9 cellular contexts compared by ENCODE assay signal in genomic region chr11:68870470-68870869, GRCh38. TPM values are rescaled to one million over a fixed set of nuclear protein-coding genes. Genes with fewer than 3 reads are reported as not detected.
DNase-seq lines count a peak whose midpoint lies in the region; ATAC-seq and TF ChIP-seq lines count a peak whose summit lies in the region.
"Had no signal": no experiment of that assay in that cellular context is flagged by ENCODE, and none has a peak within 500 bp of the region (broad histone marks: within the 10 kb centered on the region; RNA-seq: fewer than 3 reads in every experiment).

No MANE protein-coding gene starts in this region.

- H3K4me1 ChIP-seq in mesenchymal stem cell (ENCODE audit: control insufficient read depth, insufficient read depth, low read depth, low read length) (no peaks in the 10 kb centered on the region), uterus (no peaks in the 10 kb centered on the region)

- H3K9ac ChIP-seq in mesenchymal stem cell (ENCODE audit: low read length): peak overlapping the region; percentile 83

- no peak overlapping the region for H3K4me2 ChIP-seq in mesenchymal stem cell (ENCODE audit: low read length, poor library complexity, severe bottlenecking)

- H3K23ac ChIP-seq in mesenchymal stem cell (ENCODE audit: low read length in 2 of 2): no peak overlapping the region

- no peaks in the 10 kb centered on the region for H3K9me3 Mint-ChIP-seq in activated naive CD4-positive, alpha-beta T cell treated with anti-CD3 and anti-CD28 coated beads, Interleukin-2, amount 50 U/mL, for 24 hours
- no peaks in the 10 kb centered on the region for H3K9me3 Mint-ChIP-seq in activated naive CD4-positive, alpha-beta T cell treated with anti-CD3 and anti-CD28 coated beads, Interleukin-2, amount 50 U/mL, for 72 hours

- no peaks in the 10 kb centered on the region for H3K79me1 ChIP-seq in mesenchymal stem cell (replicated peaks; ENCODE audit: low read length, poor library complexity, severe bottlenecking)

- no peak overlapping the region for H3K27ac ChIP-seq in mesenchymal stem cell (ENCODE audit: low read length, poor library complexity, severe bottlenecking)
- H3K27ac ChIP-seq in uterus: peak overlapping the region; percentile 31 to 57

- no peaks in the 10 kb centered on the region for H3K36me3 Mint-ChIP-seq in activated naive CD4-positive, alpha-beta T cell treated with anti-CD3 and anti-CD28 coated beads, Interleukin-2, amount 50 U/mL, for 24 hours
- H3K36me3 Mint-ChIP-seq in activated naive CD4-positive, alpha-beta T cell treated with anti-CD3 and anti-CD28 coated beads, Interleukin-2, amount 50 U/mL, for 72 hours: peaks cover 0 to 7% of the 10 kb centered on the region in 2 donors

- H3K4me3 Mint-ChIP-seq in activated naive CD4-positive, alpha-beta T cell treated with anti-CD3 and anti-CD28 coated beads, Interleukin-2, amount 50 U/mL, for 24 hours: peak overlapping the region; percentile 66

- no peaks in the 10 kb centered on the region for H3K36me3 ChIP-seq in mesenchymal stem cell (ENCODE audit: control insufficient read depth in 1 of 2, insufficient read depth in 2 of 2, low read depth in 1 of 2, low read length in 2 of 2)
- H3K36me3 ChIP-seq in uterus: no peaks in the 10 kb centered on the region

- H3K9me3 ChIP-seq in mesenchymal stem cell (ENCODE audit: control insufficient read depth, low read length): no peaks in the 10 kb centered on the region
- no peaks in the 10 kb centered on the region for H3K9me3 ChIP-seq in uterus

- intact Hi-C loops in uterus (cut with DNase I; ENCODE audit: low total_unique reads): no loop called here

- peak overlapping the region; percentile 79 for H2AFZ ChIP-seq in mesenchymal stem cell (ENCODE audit: low read depth, low read length)

- H3K4me3 ChIP-seq in mesenchymal stem cell (ENCODE audit: insufficient read depth in 1 of 2, low read depth in 1 of 2, low read length in 2 of 2) (peak overlapping the region in 1 of 2 experiments; percentile 77), uterus (peak overlapping the region; percentile 33 to 41)

- H2BK120ac ChIP-seq in mesenchymal stem cell (ENCODE audit: low read depth, low read length): peak overlapping the region; percentile 80

- H3K27me3 Mint-ChIP-seq in activated naive CD4-positive, alpha-beta T cell treated with anti-CD3 and anti-CD28 coated beads, Interleukin-2, amount 50 U/mL, for 24 hours: peaks cover 17% of the 10 kb centered on the region

- H3K4ac ChIP-seq in mesenchymal stem cell (ENCODE audit: low read depth in 1 of 2, low read length in 2 of 2): peak overlapping the region in 1 of 2 experiments; percentile 49

- no peak for ATAC-seq in activated naive CD4-positive, alpha-beta T cell treated with anti-CD3 and anti-CD28 coated beads, Interleukin-2, amount 50 U/mL, for 72 hours
- ATAC-seq in esophagus mucosa: no peak

- TF ChIP-seq POLR2A in uterus (IDR thresholded peaks at IDR 0.05): no peak

- H3K4me1 Mint-ChIP-seq in activated naive CD4-positive, alpha-beta T cell treated with anti-CD3 and anti-CD28 coated beads, Interleukin-2, amount 50 U/mL, for 24 hours: peaks cover 16% of the 10 kb centered on the region

- no peak overlapping the region for H2AK5ac ChIP-seq in mesenchymal stem cell (ENCODE audit: low read length, severe bottlenecking)

- no peak overlapping the region for H2BK15ac ChIP-seq in mesenchymal stem cell (ENCODE audit: low read depth, poor library complexity, severe bottlenecking)

- H3K14ac ChIP-seq in mesenchymal stem cell (ENCODE audit: low read length in 2 of 2): peak overlapping the region in 1 of 2 experiments; percentile 93

- DNase-seq in activated naive CD4-positive, alpha-beta T cell treated with anti-CD3 and anti-CD28 coated beads, Interleukin-2, amount 50 U/mL, for 72 hours (ENCODE audit: low spot score in 2 of 2): no peak
- DNase-seq in astrocyte of the hippocampus (ENCODE audit: low read depth, low spot score) (peak; percentile 19), mesenchymal stem cell (peak; percentile 43), uterus (no peak), GDM1 (lab: John Stamatoyannopoulos, UW) (no peak), KG1 (lab: John Stamatoyannopoulos, UW) (no peak)
- DNase-seq: activated CD4-positive, alpha-beta T cell treated with anti-CD3 and anti-CD28 coated beads, Interleukin-2, amount 50 U/mL, for 48 hours had no signal

- H3K27me3 ChIP-seq in mesenchymal stem cell (ENCODE audit: control insufficient read depth in 1 of 2, insufficient read depth in 1 of 2, low read length in 2 of 2): peaks cover 14 to 43% of the 10 kb centered on the region in 2 experiments
- H3K27me3 ChIP-seq in uterus: no peaks in the 10 kb centered on the region

- peak overlapping the region; percentile 9 to 82 for H3K18ac ChIP-seq in mesenchymal stem cell (ENCODE audit: low read depth in 1 of 2, low read length in 2 of 2)

- peak overlapping the region; percentile 95 for H4K8ac ChIP-seq in mesenchymal stem cell (ENCODE audit: low read length)

- no peak overlapping the region for H3K27ac Mint-ChIP-seq in activated naive CD4-positive, alpha-beta T cell treated with anti-CD3 and anti-CD28 coated beads, Interleukin-2, amount 50 U/mL, for 24 hours
- H3K27ac Mint-ChIP-seq in activated naive CD4-positive, alpha-beta T cell treated with anti-CD3 and anti-CD28 coated beads, Interleukin-2, amount 50 U/mL, for 72 hours: no peak overlapping the region

- H2BK5ac ChIP-seq in mesenchymal stem cell (ENCODE audit: low read depth, low read length, poor library complexity, severe bottlenecking): no peak overlapping the region

- TF ChIP-seq CTCF in uterus (IDR thresholded peaks at IDR 0.05): peak in 1 of 4 experiments; percentile 16

- 31% methylated on average over 9 of the region's 9 CpGs for whole genome bisulfite sequencing in mesenchymal stem cell

- H4K91ac ChIP-seq in mesenchymal stem cell (ENCODE audit: low read length): no peak overlapping the region

- no peak overlapping the region for H2BK12ac ChIP-seq in mesenchymal stem cell (ENCODE audit: low read length in 2 of 2)

RNA-seq across cellular contexts. Expression of gene CPT1A, which starts 28.8 kb away (rescaled TPM):
- 10 to 100 TPM; 23.0 to 41.3 TPM for total RNA-seq in activated naive CD4-positive, alpha-beta T cell treated with anti-CD3 and anti-CD28 coated beads, Interleukin-2, amount 50 U/mL, for 72 hours
- polyA plus RNA-seq in mesenchymal stem cell (2013, experiment 1 of 2): 28.4 TPM
- 27.0 TPM for polyA plus RNA-seq in mesenchymal stem cell (2013, experiment 2 of 2)
- total RNA-seq in uterus (100 to 1,000 TPM in 2 of 4 donors, 10 to 100 TPM in 2; 27.2 to 125 (median 67.9) TPM), esophagus mucosa (23.9 TPM)

RNA-seq across cellular contexts. Expression of gene MRPL21, which starts 33.2 kb away (rescaled TPM):
- 10 to 100 TPM; 49.4 to 87.1 TPM for total RNA-seq in activated naive CD4-positive, alpha-beta T cell treated with anti-CD3 and anti-CD28 coated beads, Interleukin-2, amount 50 U/mL, for 72 hours
- 71.6 TPM for polyA plus RNA-seq in mesenchymal stem cell (2013, experiment 1 of 2)
- polyA plus RNA-seq in mesenchymal stem cell (2013, experiment 2 of 2): 69.8 TPM
- 10 to 100 TPM; 29.2 to 52.7 (median 36.9) TPM for total RNA-seq in uterus
- total RNA-seq in esophagus mucosa: 62.7 TPM

RNA-seq across cellular contexts. Expression of gene IGHMBP2, which starts 33.2 kb away (rescaled TPM):
- total RNA-seq in activated naive CD4-positive, alpha-beta T cell treated with anti-CD3 and anti-CD28 coated beads, Interleukin-2, amount 50 U/mL, for 72 hours: 10 to 100 TPM; 21.2 to 60.2 TPM
- 5.9 TPM for polyA plus RNA-seq in mesenchymal stem cell (2013, experiment 1 of 2)
- 5.1 TPM for polyA plus RNA-seq in mesenchymal stem cell (2013, experiment 2 of 2)
- total RNA-seq in uterus (10 to 100 TPM in 3 of 4 donors, under 1 TPM in 1; 0.88 to 38.5 (median 19.9) TPM), esophagus mucosa (12.6 TPM)

Comparison
In these comparisons a context has a peak if more than half of its experiments do, and no peak if none do; other contexts are left out.
1. DNase-seq: peak in astrocyte of the hippocampus (single experiment) and mesenchymal stem cell (single experiment); none in activated naive CD4-positive, alpha-beta T cell treated with anti-CD3 and anti-CD28 coated beads, Interleukin-2, amount 50 U/mL, for 72 hours (0 of 2), uterus (0 of 2), GDM1 (single experiment) and KG1 (single experiment).